23 cellular contexts compared by ENCODE assay signal in the genomic region with DNA sequence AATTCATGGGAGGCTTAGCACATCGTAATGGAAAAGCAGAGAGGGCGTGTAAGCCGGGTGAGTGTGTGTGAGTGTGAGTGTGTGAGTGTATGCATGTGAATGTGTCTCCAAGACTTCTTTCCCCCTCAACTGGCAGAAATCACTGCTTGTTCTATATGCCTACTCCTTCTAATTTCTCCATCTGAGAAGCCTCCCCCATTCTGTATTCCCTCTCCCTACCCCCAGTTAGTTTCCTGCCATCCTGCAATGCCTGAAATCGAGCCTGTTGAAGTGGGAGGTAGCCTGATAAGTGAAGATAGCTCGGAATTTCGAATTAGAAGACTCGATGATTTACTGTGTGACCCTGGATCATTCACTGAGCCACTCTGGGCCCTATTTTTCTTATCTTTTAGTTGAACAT.
"Had no signal": no experiment of that assay in that cellular context is flagged by ENCODE, and none has a peak within 500 bp of the region (broad histone marks: within the 10 kb centered on the region; RNA-seq: fewer than 3 reads in every experiment).

No MANE protein-coding gene starts in this region.

- H3K9me3 ChIP-seq: colonic mucosa, ovary, right lobe of liver, suprapubic skin, tibial artery, upper lobe of left lung, uterus had no signal

- H3K4me1 ChIP-seq: colonic mucosa, right lobe of liver, suprapubic skin, tibial artery, upper lobe of left lung, uterus had no signal

- H3K27me3 ChIP-seq: colonic mucosa, neural progenitor cell, ovary, right lobe of liver, suprapubic skin, tibial artery, upper lobe of left lung, uterus had no signal

- H3K9me3 Mint-ChIP-seq: mesothelial cell of epicardium; natural killer cell; neural progenitor cell; stimulated activated effector memory CD8-positive, alpha-beta T cell treated with anti-CD3 and anti-CD28 coated beads, Interleukin-12 subunit alpha, Interleukin-12 subunit beta, amount 100 ng/mL, for 72 hours had no signal

- H3K79me2 ChIP-seq: hepatocyte had no signal

- H3K27ac Mint-ChIP-seq: mesothelial cell of epicardium; natural killer cell; progenitor cell of endocrine pancreas; stimulated activated effector memory CD8-positive, alpha-beta T cell treated with anti-CD3 and anti-CD28 coated beads, Interleukin-12 subunit alpha, Interleukin-12 subunit beta, amount 100 ng/mL, for 72 hours had no signal

- H2AFZ ChIP-seq: hepatocyte, neural progenitor cell had no signal

- H3K36me3 ChIP-seq: colonic mucosa, neural progenitor cell, ovary, right lobe of liver, suprapubic skin, tibial artery, upper lobe of left lung, uterus had no signal

- H3K4me3 Mint-ChIP-seq: mesothelial cell of epicardium; natural killer cell; neural progenitor cell; stimulated activated effector memory CD8-positive, alpha-beta T cell treated with anti-CD3 and anti-CD28 coated beads, Interleukin-12 subunit alpha, Interleukin-12 subunit beta, amount 100 ng/mL, for 72 hours had no signal

- H3K4me1 Mint-ChIP-seq: mesothelial cell of epicardium had no signal

- DNase-seq: colonic mucosa; dermis blood vessel endothelial cell; foreskin melanocyte; kidney; left colon; left ventricle myocardium superior; natural killer cell; ovary; retina; right lobe of liver; stimulated activated CD4-positive, alpha-beta T cell treated with anti-CD3 and anti-CD28 coated beads, Interleukin-4, amount 100 ng/mL, for 1 hour; stimulated activated CD8-positive, alpha-beta memory T cell treated with anti-CD3 and anti-CD28 coated beads, Interleukin-4, amount 100 ng/mL, for 48 hours; stimulated activated naive CD8-positive, alpha-beta T cell treated with anti-CD3 and anti-CD28 coated beads, Interleukin-15, Interleukin-2, amounts not matched to agents 100 U/mL and 50 U/mL, for 24 hours; tibial artery; uterus had no signal

- H3K36me3 Mint-ChIP-seq: mesothelial cell of epicardium, natural killer cell, neural progenitor cell had no signal

- H3K27ac ChIP-seq: colonic mucosa, hepatocyte, neural progenitor cell, ovary, right lobe of liver, suprapubic skin, tibial artery, upper lobe of left lung, uterus had no signal

- ATAC-seq: left colon; left ventricle myocardium superior; natural killer cell; right lobe of liver; stimulated activated effector memory CD8-positive, alpha-beta T cell treated with anti-CD3 and anti-CD28 coated beads, Interleukin-12 subunit alpha, Interleukin-12 subunit beta, amount 100 ng/mL, for 72 hours; stimulated activated naive CD8-positive, alpha-beta T cell treated with anti-CD3 and anti-CD28 coated beads, Interleukin-15, Interleukin-2, amounts not matched to agents 100 U/mL and 50 U/mL, for 24 hours had no signal

- H3K9ac ChIP-seq: neural progenitor cell had no signal

- H3K4me3 ChIP-seq: colonic mucosa, hepatocyte, lung, neural progenitor cell, ovary, right lobe of liver, suprapubic skin, tibial artery, upper lobe of left lung, uterus had no signal

- H3K4me2 ChIP-seq: hepatocyte, neural progenitor cell had no signal

- FAIRE-seq: kidney had no signal
